15 cellular contexts compared by ENCODE assay signal in the genomic region with DNA sequence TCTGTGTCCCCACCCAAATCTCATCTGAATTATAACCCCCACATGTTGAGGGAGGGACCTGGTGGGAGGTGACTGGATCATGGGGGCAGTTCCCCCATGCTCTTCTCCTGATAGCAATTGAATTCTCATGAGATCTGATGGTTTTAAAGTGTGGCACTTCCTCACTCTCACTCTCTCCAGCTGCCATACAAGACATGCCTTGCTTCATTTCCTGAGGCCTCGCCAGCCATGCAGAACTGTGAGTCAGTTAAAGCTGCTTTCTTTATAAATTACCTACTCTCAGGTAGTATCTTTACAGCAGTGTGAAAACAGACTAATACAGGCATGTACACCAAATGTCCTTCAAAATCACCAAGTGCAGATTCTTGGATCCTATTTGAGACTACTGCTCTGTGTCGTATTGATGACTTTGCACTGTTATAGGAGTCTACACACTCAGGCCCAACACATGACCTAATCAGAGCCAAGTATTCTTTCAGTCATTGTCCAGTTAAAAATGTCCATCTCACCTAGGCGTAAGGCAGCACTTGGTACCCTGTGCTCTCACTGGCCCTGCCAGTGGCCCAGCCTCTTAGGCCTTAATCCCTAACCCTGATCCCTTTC. TPM values are rescaled to one million over a fixed set of nuclear protein-coding genes. Genes with fewer than 3 reads are reported as not detected.
DNase-seq lines count a peak whose midpoint lies in the region; ATAC-seq and TF ChIP-seq lines count a peak whose summit lies in the region.
"Had no signal": no experiment of that assay in that cellular context is flagged by ENCODE, and none has a peak within 500 bp of the region (broad histone marks: within the 10 kb centered on the region; RNA-seq: fewer than 3 reads in every experiment).

No MANE protein-coding gene starts in this region.

- H3K4me3 Mint-ChIP-seq in activated T-cell treated with anti-CD3 and anti-CD28 coated beads, Interleukin-2, amount 50 U/mL, for 4 hours, result no peak overlapping the region
- H3K4me3 Mint-ChIP-seq in activated CD4-positive, alpha-beta T cell treated with anti-CD3 and anti-CD28 coated beads for 36 hours, result no peak overlapping the region

- H3K27ac Mint-ChIP-seq in activated CD4-positive, alpha-beta T cell treated with anti-CD3 and anti-CD28 coated beads for 36 hours, result no peak overlapping the region

- peak; percentile 63 for DNase-seq in GF-D8 (lab: John Stamatoyannopoulos, UW)
- DNase-seq in activated T-cell treated with anti-CD3 and anti-CD28 coated beads, Interleukin-2, amount 50 U/mL, for 48 hours, result no peak
- no peak for DNase-seq in sigmoid colon
- DNase-seq in activated T-cell treated with anti-CD3 and anti-CD28 coated beads, Interleukin-2, amount 50 U/mL, for 4 hours, result no peak
- DNase-seq in activated CD4-positive, alpha-beta T cell treated with anti-CD3 and anti-CD28 coated beads for 36 hours, result no peak
- DNase-seq: activated CD8-positive, alpha-beta memory T cell treated with anti-CD3 and anti-CD28 coated beads for 24 hours; esophagus squamous epithelium; lower lobe of right lung; NCI-H2029; right cardiac atrium had no signal

- CTCF ChIA-PET in activated CD4-positive, alpha-beta T cell treated with anti-CD3 and anti-CD28 coated beads for 36 hours (lab: Charles Lee), result interaction anchor here (1.4 kb wide), 1 partner anchor 8 kb away, joined by 3 read pairs; no protein-coding TSS in a partner anchor

- no peaks in the 10 kb centered on the region for H3K36me3 ChIP-seq in sigmoid colon
- H3K36me3 ChIP-seq: esophagus squamous epithelium, lower lobe of right lung had no signal

- no peak overlapping the region for H3K4me3 ChIP-seq in sigmoid colon
- H3K4me3 ChIP-seq: esophagus squamous epithelium, lower lobe of right lung, SK-N-MC had no signal

- no peaks in the 10 kb centered on the region for H3K4me1 Mint-ChIP-seq in activated T-cell treated with anti-CD3 and anti-CD28 coated beads, Interleukin-2, amount 50 U/mL, for 4 hours (ENCODE audit: low read depth)
- no peaks in the 10 kb centered on the region for H3K4me1 Mint-ChIP-seq in activated CD4-positive, alpha-beta T cell treated with anti-CD3 and anti-CD28 coated beads for 36 hours

- TF ChIP-seq CTCF in sigmoid colon (IDR thresholded peaks at IDR 0.05), result no peak

- intact Hi-C loops in sigmoid colon (cut with DNase I), result no loop called here
- intact Hi-C loops in activated CD4-positive, alpha-beta T cell treated with anti-CD3 and anti-CD28 coated beads for 36 hours (cut with DNase I, micrococcal nuclease), result no loop called here

- no peaks in the 10 kb centered on the region for H3K27me3 ChIP-seq in sigmoid colon
- H3K27me3 ChIP-seq: esophagus squamous epithelium had no signal

- no peaks in the 10 kb centered on the region for H3K9me3 ChIP-seq in sigmoid colon
- H3K9me3 ChIP-seq: esophagus squamous epithelium, lower lobe of right lung had no signal

- POLR2A ChIA-PET in activated CD4-positive, alpha-beta T cell treated with anti-CD3 and anti-CD28 coated beads for 36 hours (lab: Charles Lee), result no interaction called here

- no peak for TF ChIP-seq POLR2A in sigmoid colon (IDR thresholded peaks at IDR 0.05)

- WGBS in sigmoid colon, 2 donors, result 82 to 92% methylated on average over 3 of the region's 3 CpGs

- no peaks in the 10 kb centered on the region for H3K9me3 Mint-ChIP-seq in activated T-cell treated with anti-CD3 and anti-CD28 coated beads, Interleukin-2, amount 50 U/mL, for 4 hours
- H3K9me3 Mint-ChIP-seq in activated CD4-positive, alpha-beta T cell treated with anti-CD3 and anti-CD28 coated beads for 36 hours (ENCODE audit: low read depth), result no peaks in the 10 kb centered on the region

- peaks cover 0 to 1% (median 0%) of the 10 kb centered on the region in 4 donors for H3K4me1 ChIP-seq in sigmoid colon
- H3K4me1 ChIP-seq: esophagus squamous epithelium, lower lobe of right lung had no signal

- H3K27me3 Mint-ChIP-seq in activated T-cell treated with anti-CD3 and anti-CD28 coated beads, Interleukin-2, amount 50 U/mL, for 4 hours (ENCODE audit: low read depth), result peaks cover 5% of the 10 kb centered on the region
- H3K27me3 Mint-ChIP-seq in activated CD4-positive, alpha-beta T cell treated with anti-CD3 and anti-CD28 coated beads for 36 hours, result no peaks in the 10 kb centered on the region

- H3K27ac ChIP-seq in sigmoid colon, result no peak overlapping the region
- H3K27ac ChIP-seq: C4-2B, esophagus squamous epithelium, lower lobe of right lung, SK-N-MC had no signal

- no peak for TF ChIP-seq EP300 in sigmoid colon (IDR thresholded peaks at IDR 0.05)

- H3K36me3 Mint-ChIP-seq in activated T-cell treated with anti-CD3 and anti-CD28 coated beads, Interleukin-2, amount 50 U/mL, for 4 hours (ENCODE audit: insufficient read depth), result no peaks in the 10 kb centered on the region
- H3K36me3 Mint-ChIP-seq in activated CD4-positive, alpha-beta T cell treated with anti-CD3 and anti-CD28 coated beads for 36 hours (ENCODE audit: low read depth), result no peaks in the 10 kb centered on the region

- ATAC-seq in GM21423 (IDR thresholded peaks at IDR 0.05; ENCODE audit: unreplicated experiment) (peak; percentile 88), HG03520 (IDR thresholded peaks at IDR 0.05; ENCODE audit: unreplicated experiment) (peak; percentile 60), esophagus mucosa (peak; percentile 70)
- no peak for ATAC-seq in activated T-cell treated with anti-CD3 and anti-CD28 coated beads, Interleukin-2, amount 50 U/mL, for 4 hours
- ATAC-seq in activated CD4-positive, alpha-beta T cell treated with anti-CD3 and anti-CD28 coated beads for 36 hours, result no peak
- ATAC-seq: lower lobe of right lung, right cardiac atrium had no signal

RNA-seq across cellular contexts. Expression of a gene that starts 52.8 kb away (rescaled TPM):
- total RNA-seq in esophagus mucosa (3.0 TPM), sigmoid colon (10 to 100 TPM; 21.8 to 35.2 (median 24.5) TPM)
- polyA plus RNA-seq in sigmoid colon, result 1 to 10 TPM in 2 of 3 donors, under 1 TPM in 1; 0.46 to 4.2 (median 3.3) TPM
- 1 to 10 TPM; 1.3 to 2.2 (median 1.6) TPM for total RNA-seq in activated T-cell treated with anti-CD3 and anti-CD28 coated beads, Interleukin-2, amount 50 U/mL, for 4 hours
- 1 to 10 TPM; 2.2 to 2.8 TPM for total RNA-seq in activated CD4-positive, alpha-beta T cell treated with anti-CD3 and anti-CD28 coated beads for 36 hours

Comparison
In these comparisons a context has a peak if more than half of its experiments do, and no peak if none do; other contexts are left out.
1. ATAC-seq: peak in GM21423 (single experiment), HG03520 (single experiment) and esophagus mucosa (single experiment); none in activated T-cell treated with anti-CD3 and anti-CD28 coated beads, Interleukin-2, amount 50 U/mL, for 4 hours (0 of 2) and activated CD4-positive, alpha-beta T cell treated with anti-CD3 and anti-CD28 coated beads for 36 hours (single experiment).